22 cellular contexts compared by ENCODE assay signal in genomic region chr12:70379856-70380255, GRCh38. TPM values are rescaled to one million over a fixed set of nuclear protein-coding genes. Genes with fewer than 3 reads are reported as not detected.
A peak's percentile ranks its signal among the peaks of the same experiment; 100 is the strongest.
DNase-seq lines count a peak whose midpoint lies in the region; ATAC-seq and TF ChIP-seq lines count a peak whose summit lies in the region.
"Had no signal": no experiment of that assay in that cellular context is flagged by ENCODE, and none has a peak within 500 bp of the region (broad histone marks: within the 10 kb centered on the region; RNA-seq: fewer than 3 reads in every experiment).

No MANE protein-coding gene starts in this region.

- CTCF ChIA-PET in WTC11 (lab: Charles Lee) = no interaction called here

- TF ChIP-seq CTCF in GM12865 (IDR thresholded peaks at IDR 0.05; ENCODE audit: insufficient read depth, low read depth, low read length, missing control alignments) (no peak), WTC11 (IDR thresholded peaks at IDR 0.05) (no peak), right lobe of liver (IDR thresholded peaks at IDR 0.05) (no peak)

- H3K4me3 ChIP-seq in GM12865 (ENCODE audit: low read depth, low read length) = no peak overlapping the region
- H3K4me3 ChIP-seq in right lobe of liver = no peak overlapping the region
- H3K4me3 ChIP-seq: BLaER1 treated with 17β-estradiol and CSF1 and Interleukin-3, amounts not matched to agents 10 nM and 100 nM; MG63 had no signal

- no peaks in the 10 kb centered on the region for H3K36me3 ChIP-seq in right lobe of liver
- H3K36me3 ChIP-seq: MG63 had no signal

- no peaks in the 10 kb centered on the region for H3K27me3 ChIP-seq in right lobe of liver
- H3K27me3 ChIP-seq: BLaER1 treated with 17β-estradiol and CSF1 and Interleukin-3, amounts not matched to agents 10 nM and 100 nM; MG63 had no signal

- peak; percentile 79 to 84 for ATAC-seq in activated CD4-positive, CD25-positive, alpha-beta regulatory T cell treated with anti-CD3 and anti-CD28 coated beads, Interleukin-2, amount 50 U/mL, for 24 hours
- ATAC-seq in WTC11 (no peak), right lobe of liver (no peak)

- DNase-seq in activated CD4-positive, CD25-positive, alpha-beta regulatory T cell treated with anti-CD3 and anti-CD28 coated beads, Interleukin-2, amount 50 U/mL, for 72 hours = no peak
- no peak for DNase-seq in activated T-cell treated with anti-CD3 and anti-CD28 coated beads, Interleukin-2, amount 50 U/mL, for 24 hours
- no peak for DNase-seq in activated T-cell treated with anti-CD3 and anti-CD28 coated beads, Interleukin-2, amount 50 U/mL, for 48 hours
- DNase-seq in GM12865 (ENCODE audit: low read depth) = peak; percentile 5
- no peak for DNase-seq in WTC11 (ENCODE audit: low spot score)
- no peak for DNase-seq in right lobe of liver
- DNase-seq in foreskin melanocyte = no peak
- DNase-seq: Caco-2; CD4-positive, alpha-beta memory T cell; DMS 273 treated with DMSO at 0.1 percent for 48 hours; DMS79 treated with DMSO at 0.1 percent for 48 hours; H9; HFFc6; MG63; NCI-H1048; NCI-H1417 treated with DMSO at 0.1 percent for 48 hours; NCI-H187; NCI-H446; NCI-H526 had no signal

- H3K27me3 Mint-ChIP-seq in activated T-cell treated with anti-CD3 and anti-CD28 coated beads, Interleukin-2, amount 50 U/mL, for 24 hours = no peaks in the 10 kb centered on the region
- no peaks in the 10 kb centered on the region for H3K27me3 Mint-ChIP-seq in WTC11 (ENCODE audit: low read depth)
- H3K27me3 Mint-ChIP-seq: CD4-positive, alpha-beta memory T cell had no signal

- no peaks in the 10 kb centered on the region for H3K4me1 ChIP-seq in right lobe of liver
- H3K4me1 ChIP-seq: BLaER1 treated with 17β-estradiol and CSF1 and Interleukin-3, amounts not matched to agents 10 nM and 100 nM; Caco-2 had no signal

- H3K4me3 Mint-ChIP-seq in activated T-cell treated with anti-CD3 and anti-CD28 coated beads, Interleukin-2, amount 50 U/mL, for 24 hours = no peak overlapping the region
- no peak overlapping the region for H3K4me3 Mint-ChIP-seq in WTC11
- H3K4me3 Mint-ChIP-seq: CD4-positive, alpha-beta memory T cell; H9; HFFc6 had no signal

- POLR2A ChIA-PET in WTC11 (lab: Charles Lee) = no interaction called here

- H3K36me3 Mint-ChIP-seq in activated T-cell treated with anti-CD3 and anti-CD28 coated beads, Interleukin-2, amount 50 U/mL, for 24 hours (ENCODE audit: low read depth) = no peaks in the 10 kb centered on the region
- H3K36me3 Mint-ChIP-seq in WTC11 = peaks cover 54% of the 10 kb centered on the region
- H3K36me3 Mint-ChIP-seq: CD4-positive, alpha-beta memory T cell had no signal

- peaks cover 6% of the 10 kb centered on the region for H3K9me3 Mint-ChIP-seq in activated T-cell treated with anti-CD3 and anti-CD28 coated beads, Interleukin-2, amount 50 U/mL, for 24 hours
- H3K9me3 Mint-ChIP-seq in WTC11 = peaks cover 30% of the 10 kb centered on the region
- H3K9me3 Mint-ChIP-seq: HFFc6 had no signal

- WGBS in right lobe of liver (ENCODE audit: insufficient coverage, low coverage, low lambda C conversion rate, missing lambda C conversion rate) = 70% methylated on average over 1 of the region's 1 CpG

- H3K27ac ChIP-seq in right lobe of liver = no peak overlapping the region
- H3K27ac ChIP-seq: 22Rv1; BLaER1 treated with 17β-estradiol and CSF1 and Interleukin-3, amounts not matched to agents 10 nM and 100 nM had no signal

- intact Hi-C loops in right lobe of liver (cut with DNase I) = no loop called here

- peaks cover 17% of the 10 kb centered on the region for H3K4me1 Mint-ChIP-seq in activated T-cell treated with anti-CD3 and anti-CD28 coated beads, Interleukin-2, amount 50 U/mL, for 24 hours (ENCODE audit: low read depth)
- peaks cover 20% of the 10 kb centered on the region for H3K4me1 Mint-ChIP-seq in WTC11

- H3K9me3 ChIP-seq in right lobe of liver = no peaks in the 10 kb centered on the region
- H3K9me3 ChIP-seq: Caco-2, MG63 had no signal

- no peak for TF ChIP-seq POLR2A in right lobe of liver (IDR thresholded peaks at IDR 0.05)

- peak overlapping the region; percentile 22 for H3K27ac Mint-ChIP-seq in activated T-cell treated with anti-CD3 and anti-CD28 coated beads, Interleukin-2, amount 50 U/mL, for 24 hours
- peak overlapping the region; percentile 28; the same call in 1 of the 2 replicates for H3K27ac Mint-ChIP-seq in WTC11
- H3K27ac Mint-ChIP-seq: CD4-positive, alpha-beta memory T cell; H9; HFFc6 had no signal

TF ChIP-seq in WTC11, 78 proteins besides CTCF, POLR2A, EP300 and RAD21:
- no peak for TF ChIP-seq JAZF1 (CRISPR knock-in tag; IDR thresholded peaks at IDR 0.05)
- no peak for TF ChIP-seq ELF4 (CRISPR knock-in tag; IDR thresholded peaks at IDR 0.05; ENCODE audit: low read depth)
- TF ChIP-seq FOXJ3 (CRISPR knock-in tag; IDR thresholded peaks at IDR 0.05; ENCODE audit: borderline replicate concordance) = no peak
- TF ChIP-seq ERG (CRISPR knock-in tag; IDR thresholded peaks at IDR 0.05) = no peak
- TF ChIP-seq EMX1 (CRISPR knock-in tag; IDR thresholded peaks at IDR 0.05) = no peak
- no peak for TF ChIP-seq ZNF121 (CRISPR knock-in tag; IDR thresholded peaks at IDR 0.05)
- no peak for TF ChIP-seq ZNF423 (CRISPR knock-in tag; IDR thresholded peaks at IDR 0.05)
- TF ChIP-seq ZSCAN18 (CRISPR knock-in tag; IDR thresholded peaks at IDR 0.05) = no peak
- TF ChIP-seq CREB1 (CRISPR knock-in tag; IDR thresholded peaks at IDR 0.05) = no peak
- TF ChIP-seq ZBTB21 (CRISPR knock-in tag; IDR thresholded peaks at IDR 0.05; ENCODE audit: borderline replicate concordance) = no peak
- TF ChIP-seq ATF3 (CRISPR knock-in tag; conservative IDR thresholded peaks at IDR 0.05) = no peak
- TF ChIP-seq ZNF532 (CRISPR knock-in tag; IDR thresholded peaks at IDR 0.05; ENCODE audit: borderline replicate concordance) = no peak
- no peak for TF ChIP-seq ZNF317 (CRISPR knock-in tag; IDR thresholded peaks at IDR 0.05; ENCODE audit: borderline replicate concordance, low read depth)

RNA-seq across cellular contexts. Expression of gene KCNMB4, which starts 13.8 kb away (rescaled TPM):
- total RNA-seq in WTC11 (2021) = 21.5 to 23.3 TPM (median 21.5 TPM) in 3 replicates
- 1 to 10 TPM in 1 of 6 experiments, under 1 TPM in 5; 0.25 to 1.3 (median 0.57) TPM for total RNA-seq in right lobe of liver

Comparison
In these comparisons a context has a peak if more than half of its experiments do, and no peak if none do; other contexts are left out.
1. ATAC-seq: peak in activated CD4-positive, CD25-positive, alpha-beta regulatory T cell treated with anti-CD3 and anti-CD28 coated beads, Interleukin-2, amount 50 U/mL, for 24 hours (2 of 2); none in WTC11 (single experiment) and right lobe of liver (0 of 4).